24 cellular contexts compared by ENCODE assay signal in the genomic region with DNA sequence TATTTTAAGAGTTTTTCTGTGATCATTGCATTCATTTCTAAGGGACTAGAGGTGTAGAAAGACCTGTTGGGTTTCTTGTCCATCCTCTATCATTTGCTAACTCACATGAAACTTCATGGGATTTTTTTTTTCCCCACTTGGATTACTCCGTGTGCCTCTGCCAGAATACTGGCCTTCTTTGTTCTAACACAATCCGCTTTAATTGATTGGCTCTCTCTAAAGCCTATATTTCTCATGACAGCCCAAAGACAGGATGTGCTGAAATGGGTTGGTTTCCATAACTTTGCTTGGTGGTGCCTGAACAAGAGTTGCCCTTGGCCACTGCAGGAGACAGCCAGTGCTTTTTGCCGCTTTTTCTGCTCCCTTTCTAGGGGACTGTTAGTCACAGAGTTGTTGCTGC. TPM values are rescaled to one million over a fixed set of nuclear protein-coding genes. Genes with fewer than 3 reads are reported as not detected.
A peak's percentile ranks its signal among the peaks of the same experiment; 100 is the strongest.
DNase-seq lines count a peak whose midpoint lies in the region; FAIRE-seq and TF ChIP-seq lines count a peak whose summit lies in the region.
"Had no signal": no experiment of that assay in that cellular context is flagged by ENCODE, and none has a peak within 500 bp of the region (broad histone marks: within the 10 kb centered on the region; RNA-seq: fewer than 3 reads in every experiment).

No MANE protein-coding gene starts in this region.

- H3K36me3 ChIP-seq in astrocyte (ENCODE audit: insufficient read depth, low read length) (no peaks in the 10 kb centered on the region), mesenchymal stem cell (ENCODE audit: control insufficient read depth in 1 of 2, insufficient read depth in 2 of 2, low read depth in 1 of 2, low read length in 2 of 2) (no peaks in the 10 kb centered on the region), smooth muscle cell (ENCODE audit: low read depth) (no peaks in the 10 kb centered on the region)

- no peak overlapping the region for H3K4ac ChIP-seq in mesenchymal stem cell (ENCODE audit: low read depth in 1 of 2, low read length in 2 of 2)

- H2BK15ac ChIP-seq in mesenchymal stem cell (ENCODE audit: low read depth, poor library complexity, severe bottlenecking): no peak overlapping the region

- peaks cover 4% of the 10 kb centered on the region for H3K36me3 Mint-ChIP-seq in astrocyte (ENCODE audit: low read depth, unreplicated experiment)
- no peaks in the 10 kb centered on the region for H3K36me3 Mint-ChIP-seq in activated naive CD4-positive, alpha-beta T cell treated with anti-CD3 and anti-CD28 coated beads for 36 hours (ENCODE audit: low read depth)

- peak overlapping the region; percentile 41 for H3K27ac Mint-ChIP-seq in astrocyte (ENCODE audit: unreplicated experiment)
- no peak overlapping the region for H3K27ac Mint-ChIP-seq in activated naive CD4-positive, alpha-beta T cell treated with anti-CD3 and anti-CD28 coated beads for 36 hours
- H3K27ac Mint-ChIP-seq: CD4-positive, CD25-positive, alpha-beta regulatory T cell; GM23338 had no signal

- peak overlapping the region; percentile 99 for H2AK5ac ChIP-seq in mesenchymal stem cell (ENCODE audit: low read length, severe bottlenecking)

- H2BK120ac ChIP-seq in mesenchymal stem cell (ENCODE audit: low read depth, low read length): no peak overlapping the region

- no peak overlapping the region for H2AFZ ChIP-seq in astrocyte (ENCODE audit: low read depth, low read length)
- no peak overlapping the region for H2AFZ ChIP-seq in mesenchymal stem cell (ENCODE audit: low read depth, low read length)
- H2AFZ ChIP-seq in smooth muscle cell (ENCODE audit: low read depth): no peak overlapping the region
- H2AFZ ChIP-seq: GM23338 had no signal

- H3K14ac ChIP-seq in mesenchymal stem cell (ENCODE audit: low read length in 2 of 2): no peak overlapping the region

- DNase-seq in COLO829 (ENCODE audit: low spot score): peak; percentile 35
- DNase-seq in astrocyte (ENCODE audit: low read depth): no peak
- DNase-seq in mesenchymal stem cell: no peak
- no peak for DNase-seq in smooth muscle cell (lab: John Stamatoyannopoulos, UW; ENCODE audit: unreplicated experiment)
- DNase-seq in NCI-H524 (lab: John Stamatoyannopoulos, UW): no peak
- DNase-seq in activated naive CD4-positive, alpha-beta T cell treated with anti-CD3 and anti-CD28 coated beads for 36 hours: no peak
- no peak for DNase-seq in activated gamma-delta T cell (lab: John Stamatoyannopoulos, UW)
- DNase-seq: 8988T; CD4-positive, CD25-positive, alpha-beta regulatory T cell; DMS53; HCEC 1CT; Karpas-422; NCI-H1092 treated with DMSO at 0.1 percent for 48 hours; NCI-H1436; NCI-H187; NCI-H2081 treated with DMSO at 0.1 percent for 48 hours; NCI-H2171 treated with DMSO at 0.1 percent for 48 hours; NCI-H345; NCI-H510A treated with DMSO at 0.1 percent for 48 hours; NCI-H774; SIG-M5 had no signal

- TF ChIP-seq CTCF in astrocyte (IDR thresholded peaks at IDR 0.05; ENCODE audit: insufficient read depth, low read depth, low read length): no peak
- TF ChIP-seq CTCF in smooth muscle cell (IDR thresholded peaks at IDR 0.05; ENCODE audit: borderline replicate concordance, insufficient read depth, poor library complexity, severe bottlenecking): no peak

- H3K27me3 ChIP-seq in astrocyte (ENCODE audit: insufficient read depth, low read length) (no peaks in the 10 kb centered on the region), mesenchymal stem cell (ENCODE audit: control insufficient read depth in 1 of 2, insufficient read depth in 1 of 2, low read length in 2 of 2) (no peaks in the 10 kb centered on the region), smooth muscle cell (ENCODE audit: low read depth) (no peaks in the 10 kb centered on the region)

- WGBS in mesenchymal stem cell: 90% methylated on average over 3 of the region's 3 CpGs
- whole genome bisulfite sequencing in smooth muscle cell (ENCODE audit: low lambda C conversion rate): 54% methylated on average over 3 of the region's 3 CpGs

- no peak overlapping the region for H3K4me3 ChIP-seq in astrocyte (ENCODE audit: insufficient read depth, low read depth, low read length)
- no peak overlapping the region for H3K4me3 ChIP-seq in mesenchymal stem cell (ENCODE audit: insufficient read depth in 1 of 2, low read depth in 1 of 2, low read length in 2 of 2)
- no peak overlapping the region for H3K4me3 ChIP-seq in smooth muscle cell
- H3K4me3 ChIP-seq: GM23338 had no signal

- no peak overlapping the region for H3K9ac ChIP-seq in astrocyte (ENCODE audit: low read length)
- H3K9ac ChIP-seq in mesenchymal stem cell (ENCODE audit: low read length): no peak overlapping the region
- peak overlapping the region; percentile 45 for H3K9ac ChIP-seq in smooth muscle cell (ENCODE audit: low read depth)
- H3K9ac ChIP-seq: SK-N-SH had no signal

- peaks cover 24% of the 10 kb centered on the region for H3K4me1 ChIP-seq in astrocyte (ENCODE audit: insufficient read depth, low read length)
- peaks cover 14% of the 10 kb centered on the region for H3K4me1 ChIP-seq in mesenchymal stem cell (ENCODE audit: control insufficient read depth, insufficient read depth, low read depth, low read length)
- H3K4me1 ChIP-seq in smooth muscle cell (ENCODE audit: low read depth): peaks cover 42% of the 10 kb centered on the region

- no peak for FAIRE-seq in astrocyte (lab: Jason Lieb, UNC)
- FAIRE-seq: GM18507 had no signal

- H3K79me2 ChIP-seq in astrocyte (ENCODE audit: insufficient read depth, low read length) (peaks cover 21% of the 10 kb centered on the region), smooth muscle cell (ENCODE audit: low read depth) (peaks cover 60% of the 10 kb centered on the region)

- H3F3A ChIP-seq in smooth muscle cell (ENCODE audit: low read depth): peaks cover 4% of the 10 kb centered on the region

- H3K4me3 Mint-ChIP-seq in astrocyte (ENCODE audit: unreplicated experiment): peak overlapping the region; percentile 0
- no peak overlapping the region for H3K4me3 Mint-ChIP-seq in activated naive CD4-positive, alpha-beta T cell treated with anti-CD3 and anti-CD28 coated beads for 36 hours
- H3K4me3 Mint-ChIP-seq: CD4-positive, CD25-positive, alpha-beta regulatory T cell; GM23338 had no signal

- H3K4me2 ChIP-seq in astrocyte (ENCODE audit: low read length) (peak overlapping the region; percentile 38), mesenchymal stem cell (ENCODE audit: low read length, poor library complexity, severe bottlenecking) (no peak overlapping the region), smooth muscle cell (peak overlapping the region; percentile 74)
- H3K4me2 ChIP-seq: GM23338, SK-N-SH had no signal

- H4K91ac ChIP-seq in mesenchymal stem cell (ENCODE audit: low read length): no peak overlapping the region

- peak overlapping the region in 1 of 2 experiments; percentile 46 for H3K18ac ChIP-seq in mesenchymal stem cell (ENCODE audit: low read depth in 1 of 2, low read length in 2 of 2)

- H4K20me1 ChIP-seq in astrocyte (ENCODE audit: insufficient read depth, low read length): peaks cover 35% of the 10 kb centered on the region
- H4K20me1 ChIP-seq in smooth muscle cell (ENCODE audit: low read depth): no peaks in the 10 kb centered on the region

- intact Hi-C loops in activated naive CD4-positive, alpha-beta T cell treated with anti-CD3 and anti-CD28 coated beads for 36 hours (cut with micrococcal nuclease): no loop called here

- no peaks in the 10 kb centered on the region for H3K9me3 Mint-ChIP-seq in astrocyte (ENCODE audit: unreplicated experiment)
- H3K9me3 Mint-ChIP-seq in activated naive CD4-positive, alpha-beta T cell treated with anti-CD3 and anti-CD28 coated beads for 36 hours: no peaks in the 10 kb centered on the region
- H3K9me3 Mint-ChIP-seq: CD4-positive, CD25-positive, alpha-beta regulatory T cell; GM23338 had no signal

- H3K23ac ChIP-seq in mesenchymal stem cell (ENCODE audit: low read length in 2 of 2): no peak overlapping the region

- CTCF ChIA-PET in activated naive CD4-positive, alpha-beta T cell treated with anti-CD3 and anti-CD28 coated beads for 36 hours (lab: Charles Lee): no interaction called here

- no peak overlapping the region for H2BK12ac ChIP-seq in mesenchymal stem cell (ENCODE audit: low read length in 2 of 2)

- H3K4me1 Mint-ChIP-seq in astrocyte (ENCODE audit: low read depth, unreplicated experiment): peaks cover 53% of the 10 kb centered on the region
- H3K4me1 Mint-ChIP-seq in activated naive CD4-positive, alpha-beta T cell treated with anti-CD3 and anti-CD28 coated beads for 36 hours (ENCODE audit: low read depth): peaks cover 13% of the 10 kb centered on the region
- H3K4me1 Mint-ChIP-seq: CD4-positive, CD25-positive, alpha-beta regulatory T cell had no signal

- H4K8ac ChIP-seq in mesenchymal stem cell (ENCODE audit: low read length): no peak overlapping the region

- no peaks in the 10 kb centered on the region for H3K27me3 Mint-ChIP-seq in astrocyte (ENCODE audit: low read depth, unreplicated experiment)
- H3K27me3 Mint-ChIP-seq in activated naive CD4-positive, alpha-beta T cell treated with anti-CD3 and anti-CD28 coated beads for 36 hours (ENCODE audit: low read depth): no peaks in the 10 kb centered on the region

- H3K27ac ChIP-seq in astrocyte (ENCODE audit: low read depth, low read length) (no peak overlapping the region), mesenchymal stem cell (ENCODE audit: low read length, poor library complexity, severe bottlenecking) (no peak overlapping the region), smooth muscle cell (ENCODE audit: low read depth) (peak overlapping the region; percentile 96)

- no peak overlapping the region for H2BK5ac ChIP-seq in mesenchymal stem cell (ENCODE audit: low read depth, low read length, poor library complexity, severe bottlenecking)

- peaks cover 14% of the 10 kb centered on the region for H3K79me1 ChIP-seq in mesenchymal stem cell (replicated peaks; ENCODE audit: low read length, poor library complexity, severe bottlenecking)

- H3K9me3 ChIP-seq in astrocyte (ENCODE audit: insufficient read depth, low read depth, low read length): no peaks in the 10 kb centered on the region
- H3K9me3 ChIP-seq in mesenchymal stem cell (ENCODE audit: control insufficient read depth, low read length): no peaks in the 10 kb centered on the region
- H3K9me3 ChIP-seq in smooth muscle cell (replicated peaks; ENCODE audit: low read depth): no peaks in the 10 kb centered on the region
- H3K9me3 ChIP-seq: SK-N-SH had no signal

RNA-seq across cellular contexts. Expression of a gene that starts 12.2 kb away (rescaled TPM):
- 21.2 and 28.3 TPM in 2 replicates for total RNA-seq in astrocyte
- 2.3 TPM for polyA plus RNA-seq in mesenchymal stem cell (2013, experiment 1 of 2)
- polyA plus RNA-seq in mesenchymal stem cell (2013, experiment 2 of 2): 2.3 TPM
- total RNA-seq in smooth muscle cell: 19.2 and 20.8 TPM in 2 replicates
- 12.8 and 12.9 TPM in 2 replicates for polyA plus RNA-seq in smooth muscle cell
- 1 to 10 TPM; 2.6 to 2.9 TPM for total RNA-seq in activated naive CD4-positive, alpha-beta T cell treated with anti-CD3 and anti-CD28 coated beads for 36 hours
